ENCODE assay signal across 8 cellular contexts in the genomic region with DNA sequence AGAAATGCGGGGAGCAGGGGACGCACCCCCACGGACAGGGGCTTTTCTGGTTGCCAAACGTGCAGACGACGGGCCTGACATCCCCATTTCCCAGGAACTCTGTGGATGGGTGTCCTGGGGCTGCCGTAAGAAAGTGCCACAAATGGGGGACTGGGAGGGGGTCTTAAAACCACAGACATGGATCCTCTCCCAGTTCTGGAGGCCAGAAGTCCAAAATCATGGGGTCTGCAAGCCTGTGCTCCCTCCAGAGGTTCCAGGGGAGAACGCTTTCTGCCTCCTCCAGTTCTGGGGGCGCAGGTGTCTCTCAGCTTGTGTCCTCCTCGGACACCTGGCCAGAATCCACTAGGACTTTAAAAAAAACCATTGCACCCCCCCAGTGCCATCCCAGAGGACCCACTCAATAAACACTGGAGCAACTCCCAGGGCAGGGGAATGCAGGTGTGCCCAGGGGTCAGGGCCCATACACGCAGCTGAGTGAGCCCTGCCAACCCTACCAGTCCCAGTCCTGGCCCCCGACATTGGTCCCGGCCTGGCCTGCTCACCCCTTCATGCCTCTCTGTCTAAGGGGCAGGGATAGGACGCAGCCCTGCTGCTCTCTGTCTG.
A peak's percentile ranks its signal among the peaks of the same experiment; 100 is the strongest.
DNase-seq lines count a peak whose midpoint lies in the region; ATAC-seq, FAIRE-seq and TF ChIP-seq lines count a peak whose summit lies in the region.

No MANE protein-coding gene starts in this region.

- H3K9me3 Mint-ChIP-seq in naive thymus-derived CD8-positive, alpha-beta T cell, result peaks cover 0 to 16% (median 3%) of the 10 kb centered on the region in 9 donors

- H3K9me2 ChIP-seq in PC-9 (ENCODE audit: insufficient read depth), result no peaks in the 10 kb centered on the region

- H3K27ac Mint-ChIP-seq in naive thymus-derived CD8-positive, alpha-beta T cell, result peak overlapping the region in 1 of 10 donors; percentile 22

- FAIRE-seq in A549 (lab: Jason Lieb, UNC) (no peak), H54 (lab: Jason Lieb, UNC) (no peak)

- H4K20me1 ChIP-seq in PC-9 (ENCODE audit: insufficient read depth) (no peaks in the 10 kb centered on the region), osteoblast (ENCODE audit: insufficient read depth, low read length) (no peaks in the 10 kb centered on the region)

- no peak for DNase-seq in A549 (ENCODE audit: low read depth in 1 of 2, low spot score in 1 of 2)
- DNase-seq in PC-9, result no peak
- no peak for DNase-seq in esophagus squamous epithelium (lab: John Stamatoyannopoulos, UW)
- DNase-seq in osteoblast (ENCODE audit: insufficient read length, low spot score, missing footprints), result no peak
- no peak for DNase-seq in activated CD4-positive, alpha-beta T cell treated with anti-CD3 and anti-CD28 coated beads for 4 hours
- DNase-seq in naive thymus-derived CD8-positive, alpha-beta T cell, result no peak
- DNase-seq in A172 (ENCODE audit: low spot score), result no peak
- DNase-seq in H54 (ENCODE audit: insufficient read length, low spot score), result no peak

- BruUV-seq in PC-9 (replicated peaks; lab: Mats Ljungman, UMichigan), result no TSS peak

- TF ChIP-seq RAD21 in A549 (conservative IDR thresholded peaks at IDR 0.05 in 1 of 2, IDR thresholded peaks at IDR 0.05 in 1 of 2), result no peak; a peak in 1 of 5 replicates

- peak overlapping the region in 5 of 10 donors; percentile 7 to 73 (median 60) for H3K4me3 Mint-ChIP-seq in naive thymus-derived CD8-positive, alpha-beta T cell

- intact Hi-C loops in PC-9 (cut with micrococcal nuclease; ENCODE audit: unreplicated experiment), result loop anchor here (1.0 to 5.0 kb wide), 5 partner anchors 32 to 104 kb away; no protein-coding TSS in a partner anchor
- intact Hi-C loops in esophagus squamous epithelium (cut with DNase I), result no loop called here

- TF ChIP-seq CTCF in A549 (IDR thresholded peaks at IDR 0.05) (no peak; the same call in 2 of the 3 replicates), PC-9 (conservative IDR thresholded peaks at IDR 0.05) (peak; percentile 58), esophagus squamous epithelium (IDR thresholded peaks at IDR 0.05) (peak in 1 of 6 experiments; percentile 2), osteoblast (IDR thresholded peaks at IDR 0.05; ENCODE audit: extremely low read depth, low read depth, low read length) (no peak)

- H3K27ac ChIP-seq in A549, result peak overlapping the region; percentile 96
- peak overlapping the region; percentile 90 for H3K27ac ChIP-seq in PC-9
- peak overlapping the region; percentile 68 to 87 (median 82) for H3K27ac ChIP-seq in esophagus squamous epithelium
- H3K27ac ChIP-seq in osteoblast (ENCODE audit: low read depth, low read length), result peak overlapping the region; percentile 95

- no peak for ATAC-seq in A549
- no peak for ATAC-seq in naive thymus-derived CD8-positive, alpha-beta T cell

- H3F3A ChIP-seq in PC-9 (ENCODE audit: insufficient read depth, low read depth), result peaks cover 21% of the 10 kb centered on the region

- H3K36me3 Mint-ChIP-seq in naive thymus-derived CD8-positive, alpha-beta T cell, result peaks cover 0 to 5% (median 5%) of the 10 kb centered on the region in 3 donors

- H3K9me3 ChIP-seq in A549, result peaks cover 30% of the 10 kb centered on the region
- no peaks in the 10 kb centered on the region for H3K9me3 ChIP-seq in PC-9 (ENCODE audit: insufficient read depth, low read depth)
- H3K9me3 ChIP-seq in esophagus squamous epithelium, result peaks cover 0 to 18% (median 5%) of the 10 kb centered on the region in 3 donors
- peaks cover 3% of the 10 kb centered on the region for H3K9me3 ChIP-seq in osteoblast (ENCODE audit: low read depth, low read length)

- H3K36me3 ChIP-seq in PC-9 (ENCODE audit: low read depth) (no peaks in the 10 kb centered on the region), esophagus squamous epithelium (no peaks in the 10 kb centered on the region), osteoblast (ENCODE audit: insufficient read depth, low read length) (no peaks in the 10 kb centered on the region)

- 48% methylated on average over 8 of the region's 14 CpGs for WGBS in A549 (ENCODE audit: missing lambda C conversion rate)
- WGBS in esophagus squamous epithelium, 2 donors, result 38 to 85% methylated on average over 2 to 8 of the region's 14 CpGs

- H3K4me2 ChIP-seq in A549 (peak overlapping the region; percentile 82), PC-9 (peak overlapping the region; percentile 91), osteoblast (ENCODE audit: insufficient read depth, low read length) (peak overlapping the region; percentile 92)

- peaks cover 3 to 5% (median 5%) of the 10 kb centered on the region in 4 donors for H3K4me1 Mint-ChIP-seq in naive thymus-derived CD8-positive, alpha-beta T cell

- CTCF ChIA-PET in A549 (lab: Yijun Ruan, JAX) (interaction anchor here (0.6 to 5.8 kb wide), 26 partner anchors 9 to 157 kb away, joined by 3 to 65 read pairs (median 9); a partner anchor contains a TSS), PC-9 (lab: Charles Lee) (interaction anchor here (0.7 to 1.5 kb wide), 2 partner anchors 36 to 170 kb away, joined by 6 to 10 read pairs; no protein-coding TSS in a partner anchor)

- no peaks in the 10 kb centered on the region for H3K79me2 ChIP-seq in PC-9 (ENCODE audit: low read depth)
- no peaks in the 10 kb centered on the region for H3K79me2 ChIP-seq in osteoblast (ENCODE audit: insufficient read depth, low read length)

- H3K4me3 ChIP-seq in A549 (peak overlapping the region; percentile 35), PC-9 (peak overlapping the region; percentile 51; the same call in 1 of the 2 replicates), esophagus squamous epithelium (peak overlapping the region in 3 of 4 donors; percentile 47 to 70 (median 48)), osteoblast (ENCODE audit: insufficient read depth, low read length) (peak overlapping the region; percentile 73)

- H3K4me1 ChIP-seq in A549, result peaks cover 35% of the 10 kb centered on the region
- H3K4me1 ChIP-seq in PC-9 (replicated peaks; ENCODE audit: insufficient read depth), result peaks cover 21% of the 10 kb centered on the region
- H3K4me1 ChIP-seq in esophagus squamous epithelium, result peaks cover 27 to 50% (median 32%) of the 10 kb centered on the region in 3 donors
- H3K4me1 ChIP-seq in osteoblast (ENCODE audit: insufficient read depth, low read length), result peaks cover 38% of the 10 kb centered on the region

- H3K27me3 Mint-ChIP-seq in naive thymus-derived CD8-positive, alpha-beta T cell, result no peaks in the 10 kb centered on the region

- no peak overlapping the region for H2AFZ ChIP-seq in PC-9
- H2AFZ ChIP-seq in osteoblast (ENCODE audit: low read length), result peak overlapping the region; percentile 77

- TF ChIP-seq POLR2A in A549 (IDR thresholded peaks at IDR 0.05; ENCODE audit: low read length), result no peak
- TF ChIP-seq POLR2A in esophagus squamous epithelium (IDR thresholded peaks at IDR 0.05), result no peak
- no peak for TF ChIP-seq POLR2A in H54 (IDR thresholded peaks at IDR 0.05; ENCODE audit: low read depth, low read length)

- no peaks in the 10 kb centered on the region for H3K27me3 ChIP-seq in PC-9 (ENCODE audit: insufficient read depth, low read depth)
- H3K27me3 ChIP-seq in esophagus squamous epithelium, result no peaks in the 10 kb centered on the region
- H3K27me3 ChIP-seq in osteoblast (ENCODE audit: insufficient read depth, low read length), result no peaks in the 10 kb centered on the region

- POLR2A ChIA-PET in A549 (lab: Yijun Ruan, JAX) (interaction anchor here (0.7 to 4.5 kb wide), 9 partner anchors 8 to 152 kb away, joined by 3 to 211 read pairs (median 8); a partner anchor contains a TSS), PC-9 (lab: Charles Lee; ENCODE audit: unreplicated experiment) (interaction anchor here (0.6 to 2.3 kb wide), 5 partner anchors 38 to 108 kb away, joined by 3 to 31 read pairs (median 6); a partner anchor contains a TSS)
- POLR2A ChIA-PET in naive thymus-derived CD8-positive, alpha-beta T cell (lab: Charles Lee), result interaction anchor here (0.6 to 8.2 kb wide), 11 partner anchors 14 to 1041 kb away, joined by 3 to 152 read pairs (median 4); a partner anchor contains a TSS

- TF ChIP-seq EP300 in A549 (IDR thresholded peaks at IDR 0.05), result no peak

TF ChIP-seq in A549, 52 proteins besides CTCF, POLR2A, EP300 and RAD21:
- TF ChIP-seq CBX2 (IDR thresholded peaks at IDR 0.05; ENCODE audit: borderline replicate concordance, low read depth), result no peak
- TF ChIP-seq, protein P1, sequence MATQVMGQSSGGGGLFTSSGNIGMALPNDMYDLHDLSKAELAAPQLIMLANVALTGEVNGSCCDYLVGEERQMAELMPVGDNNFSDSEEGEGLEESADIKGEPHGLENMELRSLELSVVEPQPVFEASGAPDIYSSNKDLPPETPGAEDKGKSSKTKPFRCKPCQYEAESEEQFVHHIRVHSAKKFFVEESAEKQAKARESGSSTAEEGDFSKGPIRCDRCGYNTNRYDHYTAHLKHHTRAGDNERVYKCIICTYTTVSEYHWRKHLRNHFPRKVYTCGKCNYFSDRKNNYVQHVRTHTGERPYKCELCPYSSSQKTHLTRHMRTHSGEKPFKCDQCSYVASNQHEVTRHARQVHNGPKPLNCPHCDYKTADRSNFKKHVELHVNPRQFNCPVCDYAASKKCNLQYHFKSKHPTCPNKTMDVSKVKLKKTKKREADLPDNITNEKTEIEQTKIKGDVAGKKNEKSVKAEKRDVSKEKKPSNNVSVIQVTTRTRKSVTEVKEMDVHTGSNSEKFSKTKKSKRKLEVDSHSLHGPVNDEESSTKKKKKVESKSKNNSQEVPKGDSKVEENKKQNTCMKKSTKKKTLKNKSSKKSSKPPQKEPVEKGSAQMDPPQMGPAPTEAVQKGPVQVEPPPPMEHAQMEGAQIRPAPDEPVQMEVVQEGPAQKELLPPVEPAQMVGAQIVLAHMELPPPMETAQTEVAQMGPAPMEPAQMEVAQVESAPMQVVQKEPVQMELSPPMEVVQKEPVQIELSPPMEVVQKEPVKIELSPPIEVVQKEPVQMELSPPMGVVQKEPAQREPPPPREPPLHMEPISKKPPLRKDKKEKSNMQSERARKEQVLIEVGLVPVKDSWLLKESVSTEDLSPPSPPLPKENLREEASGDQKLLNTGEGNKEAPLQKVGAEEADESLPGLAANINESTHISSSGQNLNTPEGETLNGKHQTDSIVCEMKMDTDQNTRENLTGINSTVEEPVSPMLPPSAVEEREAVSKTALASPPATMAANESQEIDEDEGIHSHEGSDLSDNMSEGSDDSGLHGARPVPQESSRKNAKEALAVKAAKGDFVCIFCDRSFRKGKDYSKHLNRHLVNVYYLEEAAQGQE (IDR thresholded peaks at IDR 0.05), result no peak
- TF ChIP-seq MAFK (IDR thresholded peaks at IDR 0.05; ENCODE audit: partially characterized antibody), result no peak
